ENCODE assay signal across 29 cellular contexts in the genomic region with DNA sequence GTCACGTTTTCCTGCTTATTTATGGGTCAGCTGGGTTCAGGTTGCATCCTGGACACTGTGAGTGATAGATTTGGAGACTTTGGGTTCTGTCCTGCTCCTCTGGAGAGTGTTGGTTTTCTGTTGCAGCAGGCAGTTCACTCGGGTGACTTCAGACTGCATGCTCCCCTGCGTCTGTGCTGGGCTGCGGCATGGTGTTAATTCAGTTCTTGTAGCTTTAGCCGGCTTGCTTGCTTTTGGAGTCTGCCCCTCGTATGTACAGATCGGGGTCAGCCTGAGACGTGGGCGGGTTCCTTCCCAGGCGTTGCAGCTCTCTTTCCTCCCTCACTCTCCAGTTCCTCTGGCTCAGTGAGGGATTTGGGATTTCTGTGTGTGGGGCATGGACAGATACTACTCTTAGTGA.
"Had no signal": no experiment of that assay in that cellular context is flagged by ENCODE, and none has a peak within 500 bp of the region (broad histone marks: within the 10 kb centered on the region; RNA-seq: fewer than 3 reads in every experiment).

No MANE protein-coding gene starts in this region.

- H3K4me2 ChIP-seq: smooth muscle cell had no signal

- H3K4me3 Mint-ChIP-seq: activated naive CD8-positive, alpha-beta T cell; mesothelial cell of epicardium; naive B cell; neural crest cell; stimulated activated memory B cell treated with anti-CD40 and anti-IgM and Interleukin-4, amounts not matched to agents 10 μg/mL and 1 μg/mL and 100 μg/mL, for 72 hours; T-cell; T-helper 2 cell treated with Interferon-gamma antibody and Interleukin-4, amounts not matched to agents 5 μg/mL and 100 μg/mL, for 36 hours had no signal

- H3K27ac Mint-ChIP-seq: activated naive CD8-positive, alpha-beta T cell; mesothelial cell of epicardium; stimulated activated memory B cell treated with anti-CD40 and anti-IgM and Interleukin-4, amounts not matched to agents 10 μg/mL and 1 μg/mL and 100 μg/mL, for 72 hours; T-helper 2 cell treated with Interferon-gamma antibody and Interleukin-4, amounts not matched to agents 5 μg/mL and 100 μg/mL, for 36 hours had no signal

- H3K4me1 ChIP-seq: colonic mucosa, stomach, suprapubic skin, tibial artery, upper lobe of right lung had no signal

- H3K36me3 ChIP-seq: colonic mucosa had no signal

- H3K9me3 ChIP-seq: colonic mucosa, stomach, suprapubic skin, tibial artery, upper lobe of right lung had no signal

- H3K4me1 Mint-ChIP-seq: mesothelial cell of epicardium, neural crest cell had no signal

- H3K27me3 ChIP-seq: colonic mucosa, stomach, suprapubic skin, tibial artery, upper lobe of right lung had no signal

- H3K4me3 ChIP-seq: colonic mucosa, smooth muscle cell, stomach, suprapubic skin, tibial artery, upper lobe of right lung had no signal

- H3K9me3 Mint-ChIP-seq: mesothelial cell of epicardium; naive B cell; neural crest cell; stimulated activated memory B cell treated with anti-CD40 and anti-IgM and Interleukin-4, amounts not matched to agents 10 μg/mL and 1 μg/mL and 100 μg/mL, for 72 hours; T-cell; T-helper 2 cell treated with Interferon-gamma antibody and Interleukin-4, amounts not matched to agents 5 μg/mL and 100 μg/mL, for 36 hours had no signal

- H3K27me3 Mint-ChIP-seq: activated naive CD8-positive, alpha-beta T cell; naive B cell; stimulated activated memory B cell treated with anti-CD40 and anti-IgM and Interleukin-4, amounts not matched to agents 10 μg/mL and 1 μg/mL and 100 μg/mL, for 72 hours; T-cell had no signal

- H3K27ac ChIP-seq: colonic mucosa, stomach, suprapubic skin, tibial artery, upper lobe of right lung had no signal

- DNase-seq: activated CD4-positive, alpha-beta T cell treated with anti-CD3 and anti-CD28 coated beads for 4 hours; activated CD4-positive, alpha-beta T cell treated with anti-CD3 and anti-CD28 coated beads, Interleukin-2, amount 50 U/mL, for 48 hours; activated CD4-positive, CD25-positive, alpha-beta regulatory T cell; activated CD8-positive, alpha-beta memory T cell treated with anti-CD3 and anti-CD28 coated beads for 24 hours; activated effector memory CD4-positive, alpha-beta T cell treated with Interleukin-2 at 50 U/mL for 16 hours; activated naive CD4-positive, alpha-beta T cell treated with Interleukin-2 at 50 U/mL for 16 hours; anterior cingulate cortex; colonic mucosa; effector CD8-positive, alpha-beta T cell; glutamatergic neuron; hippocampal formation; kidney; left colon; naive B cell; stimulated activated CD4-positive, alpha-beta T cell treated with anti-CD3 and anti-CD28 coated beads, Interleukin-1b, Interleukin-23, amount 100 ng/mL, for 48 hours; stimulated activated CD4-positive, alpha-beta T cell treated with anti-CD3 and anti-CD28 coated beads, Interleukin-4, amount 100 ng/mL, for 4 hours; stimulated activated CD8-positive, alpha-beta memory T cell treated with anti-CD3 and anti-CD28 coated beads, Interleukin-4, amount 100 ng/mL, for 48 hours; stomach; T-cell; tibial artery; upper lobe of right lung had no signal

- ATAC-seq: left colon; sciatic nerve; stimulated activated memory B cell treated with anti-CD40 and anti-IgM and Interleukin-4, amounts not matched to agents 10 μg/mL and 1 μg/mL and 100 μg/mL, for 72 hours; T-cell; upper lobe of right lung had no signal
